Comparison of ENCODE assay signal across 22 cellular contexts in the genomic region with DNA sequence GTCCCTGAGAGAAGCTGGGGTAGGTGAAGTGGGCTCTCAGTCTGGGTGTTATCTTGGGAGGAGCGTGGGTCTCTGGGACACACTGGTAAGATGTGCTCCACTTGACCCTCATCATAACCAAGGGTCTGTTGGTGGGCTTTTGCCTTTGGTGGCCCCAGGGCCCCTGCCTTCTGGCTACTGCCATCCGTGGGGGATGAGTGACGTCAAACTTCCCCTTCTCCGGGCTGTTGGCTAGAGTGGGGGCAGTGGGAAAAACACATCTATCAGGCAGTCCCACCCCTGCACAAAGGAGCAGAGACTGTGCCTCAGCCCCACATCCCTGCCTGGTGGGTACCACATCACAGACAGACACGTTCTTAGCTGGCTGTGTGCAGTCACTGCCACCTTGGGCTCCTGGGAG. TPM values are rescaled to one million over a fixed set of nuclear protein-coding genes. Genes with fewer than 3 reads are reported as not detected.
DNase-seq lines count a peak whose midpoint lies in the region; ATAC-seq and TF ChIP-seq lines count a peak whose summit lies in the region.
"Had no signal": no experiment of that assay in that cellular context is flagged by ENCODE, and none has a peak within 500 bp of the region (broad histone marks: within the 10 kb centered on the region; RNA-seq: fewer than 3 reads in every experiment).

No MANE protein-coding gene starts in this region.

- TF ChIP-seq CTCF in ascending aorta (IDR thresholded peaks at IDR 0.05), result no peak
- TF ChIP-seq CTCF in glutamatergic neuron (IDR thresholded peaks at IDR 0.05; ENCODE audit: partially characterized antibody, unreplicated experiment), result no peak
- no peak for TF ChIP-seq CTCF in prostate gland (IDR thresholded peaks at IDR 0.05)
- TF ChIP-seq CTCF in thoracic aorta (IDR thresholded peaks at IDR 0.05), result no peak

- H3K9me3 Mint-ChIP-seq in glutamatergic neuron (ENCODE audit: unreplicated experiment), result peaks cover 2% of the 10 kb centered on the region
- H3K9me3 Mint-ChIP-seq: activated naive CD4-positive, alpha-beta T cell treated with anti-CD3 and anti-CD28 coated beads, Interleukin-2, amount 10 ng/mL, durations not matched to agents 7 days and 5 days; endodermal cell; natural killer cell treated with Interleukin-12 subunit alpha and Interleukin-12 subunit beta and Interleukin-15 and Interleukin-18, amount 100 ng/mL, for 72 hours had no signal

- no peaks in the 10 kb centered on the region for H3K9me3 ChIP-seq in ascending aorta
- H3K9me3 ChIP-seq in prostate gland, result no peaks in the 10 kb centered on the region
- H3K9me3 ChIP-seq in thoracic aorta, result no peaks in the 10 kb centered on the region
- H3K9me3 ChIP-seq: Caco-2, SK-N-SH had no signal

- H3K36me3 Mint-ChIP-seq in glutamatergic neuron (ENCODE audit: unreplicated experiment), result no peaks in the 10 kb centered on the region
- H3K36me3 Mint-ChIP-seq: activated naive CD4-positive, alpha-beta T cell treated with anti-CD3 and anti-CD28 coated beads, Interleukin-2, amount 10 ng/mL, durations not matched to agents 7 days and 5 days; natural killer cell treated with Interleukin-12 subunit alpha and Interleukin-12 subunit beta and Interleukin-15 and Interleukin-18, amount 100 ng/mL, for 72 hours had no signal

- H3K4me1 Mint-ChIP-seq in glutamatergic neuron (ENCODE audit: low read depth, unreplicated experiment), result peaks cover 7% of the 10 kb centered on the region
- H3K4me1 Mint-ChIP-seq: activated naive CD4-positive, alpha-beta T cell treated with anti-CD3 and anti-CD28 coated beads, Interleukin-2, amount 10 ng/mL, durations not matched to agents 7 days and 5 days had no signal

- H3K27ac Mint-ChIP-seq in glutamatergic neuron (ENCODE audit: unreplicated experiment), result no peak overlapping the region
- H3K27ac Mint-ChIP-seq: activated CD4-positive, alpha-beta T cell treated with anti-CD3 and anti-CD28 coated beads for 36 hours; activated naive CD4-positive, alpha-beta T cell treated with anti-CD3 and anti-CD28 coated beads, Interleukin-2, amount 10 ng/mL, durations not matched to agents 7 days and 5 days; endodermal cell had no signal

- peak overlapping the region; percentile 83 to 87 for H3K27ac ChIP-seq in ascending aorta
- H3K27ac ChIP-seq in prostate gland, result peak overlapping the region; percentile 52 to 72
- H3K27ac ChIP-seq in thoracic aorta, result peak overlapping the region; percentile 89 to 98
- H3K27ac ChIP-seq: brain microvascular endothelial cell, foreskin keratinocyte had no signal

- DNase-seq in ascending aorta (ENCODE audit: low spot score in 2 of 2), result no peak
- DNase-seq in glutamatergic neuron, result peak; percentile 7
- DNase-seq in prostate gland (ENCODE audit: low spot score), result no peak
- DNase-seq in thoracic aorta (ENCODE audit: low spot score), result no peak
- no peak for DNase-seq in AML-193 (lab: John Stamatoyannopoulos, UW)
- DNase-seq in stimulated activated CD8-positive, alpha-beta memory T cell treated with anti-CD3 and anti-CD28 coated beads, Interleukin-4, amount 100 ng/mL, for 48 hours, result no peak
- DNase-seq in NCI-H128 (lab: John Stamatoyannopoulos, UW; ENCODE audit: unreplicated experiment), result no peak
- DNase-seq: activated CD4-positive, alpha-beta T cell treated with anti-CD3 and anti-CD28 coated beads for 36 hours; activated CD8-positive, alpha-beta memory T cell treated with anti-CD3 and anti-CD28 coated beads, Interleukin-2, amount 50 U/mL, for 4 hours; activated naive CD4-positive, alpha-beta T cell treated with anti-CD3 and anti-CD28 coated beads, Interleukin-2, amount 10 ng/mL, durations not matched to agents 7 days and 5 days; brain microvascular endothelial cell; Caco-2; endodermal cell; foreskin keratinocyte; NCI-H526; PC-3; retina; SK-N-SH; stimulated activated CD4-positive, alpha-beta T cell treated with anti-CD3 and anti-CD28 coated beads, Interleukin-2, amount 100 ng/mL, for 48 hours had no signal

- H3K27me3 Mint-ChIP-seq in glutamatergic neuron (ENCODE audit: unreplicated experiment), result peaks cover 4% of the 10 kb centered on the region
- H3K27me3 Mint-ChIP-seq: activated CD4-positive, alpha-beta T cell treated with anti-CD3 and anti-CD28 coated beads for 36 hours; natural killer cell treated with Interleukin-12 subunit alpha and Interleukin-12 subunit beta and Interleukin-15 and Interleukin-18, amount 100 ng/mL, for 72 hours had no signal

- H3K4me1 ChIP-seq in ascending aorta, result peaks cover 11 to 28% of the 10 kb centered on the region in 2 donors
- H3K4me1 ChIP-seq in prostate gland (replicated peaks), result peaks cover 5% of the 10 kb centered on the region
- H3K4me1 ChIP-seq in thoracic aorta (ENCODE audit: control insufficient read depth in 1 of 2, low read depth in 2 of 2), result peaks cover 22 to 45% of the 10 kb centered on the region in 2 donors
- H3K4me1 ChIP-seq: Caco-2 had no signal

- H3K4me3 ChIP-seq in ascending aorta (peak overlapping the region in 1 of 2 donors; percentile 28), prostate gland (no peak overlapping the region), thoracic aorta (peak overlapping the region; percentile 7)

- no peak for ATAC-seq in thoracic aorta (ENCODE audit: insufficient number of reproducible peaks, low FRiP score, low read depth)
- no peak for ATAC-seq in GM19328 (IDR thresholded peaks at IDR 0.05; ENCODE audit: unreplicated experiment)
- ATAC-seq: activated CD4-positive, alpha-beta T cell treated with anti-CD3 and anti-CD28 coated beads for 36 hours; foreskin keratinocyte; PC-3 had no signal

- TF ChIP-seq POLR2A in prostate gland (IDR thresholded peaks at IDR 0.05), result no peak

- WGBS in prostate gland, result 95% methylated on average over 5 of the region's 5 CpGs

- H3K27me3 ChIP-seq in ascending aorta (no peaks in the 10 kb centered on the region), prostate gland (replicated peaks; ENCODE audit: insufficient read depth) (no peaks in the 10 kb centered on the region), thoracic aorta (replicated peaks; ENCODE audit: insufficient read depth) (no peaks in the 10 kb centered on the region)
- H3K27me3 ChIP-seq: brain microvascular endothelial cell had no signal

- no peak overlapping the region for H3K4me3 Mint-ChIP-seq in glutamatergic neuron (ENCODE audit: unreplicated experiment)
- H3K4me3 Mint-ChIP-seq: activated CD4-positive, alpha-beta T cell treated with anti-CD3 and anti-CD28 coated beads for 36 hours; activated naive CD4-positive, alpha-beta T cell treated with anti-CD3 and anti-CD28 coated beads, Interleukin-2, amount 10 ng/mL, durations not matched to agents 7 days and 5 days; endodermal cell; natural killer cell treated with Interleukin-12 subunit alpha and Interleukin-12 subunit beta and Interleukin-15 and Interleukin-18, amount 100 ng/mL, for 72 hours had no signal

- intact Hi-C loops in ascending aorta (cut with DNase I) (loop anchor here (1.0 to 10.0 kb wide), 3 partner anchors 34 to 365 kb away; no protein-coding TSS in a partner anchor), prostate gland (cut with DNase I) (no loop called here)

- H3K36me3 ChIP-seq in ascending aorta (no peaks in the 10 kb centered on the region), prostate gland (no peaks in the 10 kb centered on the region), thoracic aorta (no peaks in the 10 kb centered on the region)
- H3K36me3 ChIP-seq: brain microvascular endothelial cell had no signal

RNA-seq across cellular contexts. Expression of gene GADD45G, which starts 35.1 kb away (rescaled TPM):
- total RNA-seq in ascending aorta, result 4.6 TPM
- total RNA-seq in glutamatergic neuron (ENCODE audit: unreplicated experiment), result 124 TPM
- total RNA-seq in prostate gland, result 10 to 100 TPM; 28.4 to 88.5 TPM
- 10 to 100 TPM in 1 of 2 donors, 1 to 10 TPM in 1; 5.8 to 19.3 TPM for total RNA-seq in thoracic aorta
- total RNA-seq: foreskin keratinocyte, lung microvascular endothelial cell had no signal
